18 cellular contexts compared by ENCODE assay signal in genomic region chr3:181808053-181808452, GRCh38.
DNase-seq lines count a peak whose midpoint lies in the region; ATAC-seq and TF ChIP-seq lines count a peak whose summit lies in the region.
"Had no signal": no experiment of that assay in that cellular context is flagged by ENCODE, and none has a peak within 500 bp of the region (broad histone marks: within the 10 kb centered on the region; RNA-seq: fewer than 3 reads in every experiment).

No MANE protein-coding gene starts in this region.

- no peak for TF ChIP-seq POLR2A in esophagus muscularis mucosa (IDR thresholded peaks at IDR 0.05; ENCODE audit: low read depth)

- no peaks in the 10 kb centered on the region for H3K27me3 Mint-ChIP-seq in GM23338 (ENCODE audit: insufficient read depth, low read depth, poor library complexity)

- intact Hi-C loops in esophagus muscularis mucosa (cut with DNase I): no loop called here

- H3K36me3 Mint-ChIP-seq in GM23338 (ENCODE audit: low read depth): no peaks in the 10 kb centered on the region
- H3K36me3 Mint-ChIP-seq: CD14-positive monocyte had no signal

- no peak overlapping the region for H3K4me3 Mint-ChIP-seq in GM23338
- H3K4me3 Mint-ChIP-seq: CD14-positive monocyte; T-helper 2 cell treated with Interferon-gamma antibody and Interleukin-4, amounts not matched to agents 5 μg/mL and 100 μg/mL, for 36 hours had no signal

- no peaks in the 10 kb centered on the region for H3K79me2 ChIP-seq in GM23338 (replicated peaks; ENCODE audit: insufficient read depth)

- H3K27me3 ChIP-seq in GM23338 (ENCODE audit: insufficient read depth) (no peaks in the 10 kb centered on the region), esophagus muscularis mucosa (no peaks in the 10 kb centered on the region)

- no peak overlapping the region for H3K4me2 ChIP-seq in GM23338

- H3K4me1 ChIP-seq in GM23338 (ENCODE audit: insufficient read depth) (peaks cover 11% of the 10 kb centered on the region; the same call in 1 of the 2 replicates), esophagus muscularis mucosa (no peaks in the 10 kb centered on the region)

- H3K4me1 Mint-ChIP-seq in GM23338: peaks cover 11% of the 10 kb centered on the region
- H3K4me1 Mint-ChIP-seq: CD14-positive monocyte had no signal

- ATAC-seq in GM23338 (no peak), HG02642 (IDR thresholded peaks at IDR 0.05; ENCODE audit: poor library complexity, unreplicated experiment) (no peak)

- H3F3A ChIP-seq in GM23338 (replicated peaks; ENCODE audit: low read depth): no peaks in the 10 kb centered on the region

- H3K4me3 ChIP-seq in GM23338: no peak overlapping the region
- H3K4me3 ChIP-seq in esophagus muscularis mucosa: no peak overlapping the region
- H3K4me3 ChIP-seq: SK-N-MC had no signal

- H3K27ac ChIP-seq in GM23338 (ENCODE audit: low read depth): no peak overlapping the region
- H3K27ac ChIP-seq in esophagus muscularis mucosa (replicated peaks in 1 of 4): no peak overlapping the region
- H3K27ac ChIP-seq: SK-N-MC had no signal

- 94% methylated on average over 5 of the region's 5 CpGs for WGBS in esophagus muscularis mucosa

- TF ChIP-seq EP300 in esophagus muscularis mucosa (IDR thresholded peaks at IDR 0.05): no peak

- H3K36me3 ChIP-seq in GM23338 (ENCODE audit: insufficient read depth) (no peaks in the 10 kb centered on the region), esophagus muscularis mucosa (no peaks in the 10 kb centered on the region)

- H3K9me2 ChIP-seq in GM23338 (ENCODE audit: insufficient read depth): no peaks in the 10 kb centered on the region

- 0 out of 2 replicates have a peak overlapping the region, but pooled peaks have one; percentile 16 for H2AFZ ChIP-seq in GM23338

- H3K9me3 Mint-ChIP-seq in GM23338: no peaks in the 10 kb centered on the region

- no peak overlapping the region; the same call in 1 of the 2 replicates for H3K27ac Mint-ChIP-seq in GM23338
- H3K27ac Mint-ChIP-seq: CD14-positive monocyte; T-helper 2 cell treated with Interferon-gamma antibody and Interleukin-4, amounts not matched to agents 5 μg/mL and 100 μg/mL, for 36 hours had no signal

- no peaks in the 10 kb centered on the region for H3K9me3 ChIP-seq in esophagus muscularis mucosa

- DNase-seq in NCI-H1092 treated with DMSO at 0.1 percent for 48 hours (lab: John Stamatoyannopoulos, UW) (peak; percentile 17), NCI-H1092 (lab: John Stamatoyannopoulos, UW) (no peak), GM23338 (ENCODE audit: low spot score) (no peak), NCI-H345 treated with DMSO at 0.1 percent for 48 hours (lab: John Stamatoyannopoulos, UW; ENCODE audit: unreplicated experiment) (peak; percentile 80), esophagus muscularis mucosa (ENCODE audit: extremely low spot score) (peak; percentile 57)
- DNase-seq in effector CD8-positive, alpha-beta T cell (lab: John Stamatoyannopoulos, UW): no peak
- no peak for DNase-seq in stimulated activated CD4-positive, alpha-beta T cell treated with anti-CD3 and anti-CD28 coated beads, Interleukin-2, amount 100 ng/mL, for 48 hours
- DNase-seq: 8988T, GF-D8, KG1, NCI-H2081 treated with DMSO at 0.1 percent for 48 hours, NCI-H526, OCI-M1, SHP77 had no signal

- TF ChIP-seq CTCF in GM23338 (conservative IDR thresholded peaks at IDR 0.05; ENCODE audit: low read depth in 2 of 2) (no peak), esophagus muscularis mucosa (IDR thresholded peaks at IDR 0.05) (no peak)

- no peaks in the 10 kb centered on the region for H4K20me1 ChIP-seq in GM23338 (replicated peaks; ENCODE audit: insufficient read depth)

TF ChIP-seq in GM23338, 12 proteins besides CTCF, POLR2A, EP300 and RAD21 (continues in another document):
- TF ChIP-seq ETS1 (IDR thresholded peaks at IDR 0.05) (no peak), ZNF462 (CRISPR knock-in tag; IDR thresholded peaks at IDR 0.05) (no peak), ZNF331 (CRISPR knock-in tag; IDR thresholded peaks at IDR 0.05; ENCODE audit: low read depth) (no peak), JUNB (IDR thresholded peaks at IDR 0.05; ENCODE audit: unreplicated experiment) (no peak), NANOG (IDR thresholded peaks at IDR 0.05; ENCODE audit: borderline replicate concordance) (no peak), CREB1 (CRISPR knock-in tag; IDR thresholded peaks at IDR 0.05; ENCODE audit: low read depth) (no peak)

Comparison
In these comparisons a context has a peak if more than half of its experiments do, and no peak if none do; other contexts are left out.
1. DNase-seq: peak in NCI-H1092 treated with DMSO at 0.1 percent for 48 hours (single experiment), NCI-H345 treated with DMSO at 0.1 percent for 48 hours (single experiment) and esophagus muscularis mucosa (single experiment); none in NCI-H1092 (single experiment), GM23338 (single experiment), effector CD8-positive, alpha-beta T cell (single experiment) and stimulated activated CD4-positive, alpha-beta T cell treated with anti-CD3 and anti-CD28 coated beads, Interleukin-2, amount 100 ng/mL, for 48 hours (0 of 2).